7 cellular contexts compared by ENCODE assay signal in genomic region chr7:142391191-142391992, GRCh38.
DNase-seq lines count a peak whose midpoint lies in the region; ATAC-seq, FAIRE-seq and TF ChIP-seq lines count a peak whose summit lies in the region.

No MANE protein-coding gene starts in this region.

- POLR2A ChIA-PET in PC-3 (lab: Charles Lee; ENCODE audit: unreplicated experiment) = no interaction called here

- no peak overlapping the region for H2AFZ ChIP-seq in PC-3 (ENCODE audit: low read length)
- H2AFZ ChIP-seq in osteoblast (ENCODE audit: low read length) = no peak overlapping the region

- no peak overlapping the region for H3K4me3 ChIP-seq in PC-3 (ENCODE audit: low read length)
- H3K4me3 ChIP-seq in astrocyte of the cerebellum (ENCODE audit: low read depth, low read length) = no peak overlapping the region
- H3K4me3 ChIP-seq in osteoblast (ENCODE audit: insufficient read depth, low read length) = no peak overlapping the region

- FAIRE-seq in frontal cortex (lab: Jason Lieb, UNC) = no peak

- H3K27ac ChIP-seq in PC-3 (ENCODE audit: low read length) = no peak overlapping the region
- no peak overlapping the region for H3K27ac ChIP-seq in osteoblast (ENCODE audit: low read depth, low read length)

- H3K27me3 ChIP-seq in PC-3 (ENCODE audit: low read length) = peaks cover 7% of the 10 kb centered on the region
- peaks cover under 1% of the 10 kb centered on the region for H3K27me3 ChIP-seq in osteoblast (ENCODE audit: insufficient read depth, low read length)

- H3K9ac ChIP-seq in PC-3 (ENCODE audit: low read length) = no peak overlapping the region

- peak; percentile 46; the same call in 1 of the 2 replicates for ATAC-seq in PC-3

- H3K4me2 ChIP-seq in PC-3 (ENCODE audit: low read length) (no peak overlapping the region), osteoblast (ENCODE audit: insufficient read depth, low read length) (no peak overlapping the region)

- no TSS peak for BruUV-seq in PC-3 (replicated peaks; lab: Mats Ljungman, UMichigan)

- H3K36me3 ChIP-seq in PC-3 (ENCODE audit: low read depth, low read length) (no peaks in the 10 kb centered on the region), osteoblast (ENCODE audit: insufficient read depth, low read length) (no peaks in the 10 kb centered on the region)

- no peaks in the 10 kb centered on the region for H3K4me1 ChIP-seq in PC-3 (ENCODE audit: insufficient read depth, low read length)
- no peaks in the 10 kb centered on the region for H3K4me1 ChIP-seq in osteoblast (ENCODE audit: insufficient read depth, low read length)

- no peaks in the 10 kb centered on the region for H4K20me1 ChIP-seq in PC-3 (ENCODE audit: low read length)
- no peaks in the 10 kb centered on the region for H4K20me1 ChIP-seq in osteoblast (ENCODE audit: insufficient read depth, low read length)

- CTCF ChIA-PET in PC-3 (lab: Charles Lee) = interaction anchor here (0.5 kb wide), 1 partner anchor 132 kb away, joined by 3 read pairs; no protein-coding TSS in a partner anchor

- no peak for DNase-seq in GM20000 (ENCODE audit: low spot score)
- peak; percentile 49 for DNase-seq in PC-3
- DNase-seq in astrocyte of the cerebellum (ENCODE audit: low read depth) = no peak
- DNase-seq in osteoblast (ENCODE audit: insufficient read length, low spot score, missing footprints) = peak; percentile 75
- no peak for DNase-seq in cerebellum (ENCODE audit: low spot score)
- DNase-seq in GM19240 (ENCODE audit: insufficient read length, low spot score) = no peak
- DNase-seq in frontal cortex (ENCODE audit: low spot score in 2 of 2) = no peak

- TF ChIP-seq CTCF in GM20000 (IDR thresholded peaks at IDR 0.05; ENCODE audit: extremely low read depth, missing control alignments) = peak; percentile 30
- TF ChIP-seq CTCF in PC-3 (conservative IDR thresholded peaks at IDR 0.05; ENCODE audit: low read depth, low read length) = peak; percentile 67
- peak; percentile 44 for TF ChIP-seq CTCF in astrocyte of the cerebellum (IDR thresholded peaks at IDR 0.05; ENCODE audit: low read depth, low read length, missing control alignments)
- peak; percentile 73 for TF ChIP-seq CTCF in osteoblast (IDR thresholded peaks at IDR 0.05; ENCODE audit: extremely low read depth, low read depth, low read length)

- intact Hi-C loops in PC-3 (cut with micrococcal nuclease) = no loop called here

- in situ Hi-C loops in astrocyte of the cerebellum (cut with HindIII; ENCODE audit: low sequenced_read_pairs) = no loop called here

- H3K79me2 ChIP-seq in PC-3 (ENCODE audit: low read length) = no peaks in the 10 kb centered on the region
- H3K79me2 ChIP-seq in osteoblast (ENCODE audit: insufficient read depth, low read length) = no peaks in the 10 kb centered on the region

- no peaks in the 10 kb centered on the region for H3K9me2 ChIP-seq in PC-3 (replicated peaks; ENCODE audit: low read length)

- H3K9me3 ChIP-seq in PC-3 (ENCODE audit: low read length) (no peaks in the 10 kb centered on the region), osteoblast (ENCODE audit: low read depth, low read length) (no peaks in the 10 kb centered on the region)

- no peaks in the 10 kb centered on the region for H3F3A ChIP-seq in PC-3 (ENCODE audit: low read length, unreplicated experiment)

Comparison
In these comparisons a context has a peak if more than half of its experiments do, and no peak if none do; other contexts are left out.
1. DNase-seq: peak in PC-3 (single experiment) and osteoblast (single experiment); none in GM20000 (single experiment), astrocyte of the cerebellum (single experiment), cerebellum (single experiment), GM19240 (single experiment) and frontal cortex (0 of 2).
2. Peak in every context shown above with its lines, with median percentiles within 50 percentile points of each other: CTCF ChIP-seq.